29 cellular contexts compared by ENCODE assay signal in the genomic region with DNA sequence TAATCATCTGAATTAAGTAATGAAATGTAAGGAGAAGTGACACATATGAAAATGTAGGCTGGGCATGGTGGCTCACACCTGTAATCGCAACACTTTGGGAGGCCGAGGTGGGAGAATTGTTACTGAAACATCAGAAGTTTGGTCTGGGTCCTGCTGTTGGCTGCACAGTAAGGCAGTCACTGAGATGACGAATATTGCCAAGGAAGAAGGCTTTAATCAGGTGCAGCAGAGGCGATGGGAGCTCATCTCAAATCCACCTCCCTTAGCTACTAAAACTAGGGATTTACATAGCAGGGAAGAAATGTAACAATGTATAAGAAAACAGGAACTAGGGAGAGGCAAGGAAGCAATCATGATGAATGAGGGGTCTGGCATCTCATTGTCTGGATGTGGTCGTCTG.
"Had no signal": no experiment of that assay in that cellular context is flagged by ENCODE, and none has a peak within 500 bp of the region (broad histone marks: within the 10 kb centered on the region; RNA-seq: fewer than 3 reads in every experiment).

No MANE protein-coding gene starts in this region.

- H3K27ac Mint-ChIP-seq: stimulated activated effector memory CD8-positive, alpha-beta T cell treated with anti-CD3 and anti-CD28 coated beads, Interleukin-12 subunit alpha, Interleukin-12 subunit beta, amount 100 ng/mL, for 72 hours; stimulated activated memory B cell treated with anti-CD40 and anti-IgM and Interleukin-4, amounts not matched to agents 10 μg/mL and 1 μg/mL and 100 μg/mL, for 72 hours; stimulated activated naive B cell treated with anti-CD40 and anti-IgM and Interleukin-4, amounts not matched to agents 10 μg/mL and 1 μg/mL and 100 μg/mL, for 72 hours; stimulated activated naive CD8-positive, alpha-beta T cell treated with anti-CD3 and anti-CD28 coated beads, Interleukin-15, amount 100 ng/mL, for 72 hours; stimulated activated naive CD8-positive, alpha-beta T cell treated with anti-CD3 and anti-CD28 coated beads, Interleukin-15, Interleukin-2, amounts not matched to agents 100 ng/mL and 50 ng/mL, for 24 hours; type B pancreatic cell had no signal

- H3K4me3 Mint-ChIP-seq: stimulated activated effector memory CD8-positive, alpha-beta T cell treated with anti-CD3 and anti-CD28 coated beads, Interleukin-12 subunit alpha, Interleukin-12 subunit beta, amount 100 ng/mL, for 72 hours; stimulated activated memory B cell treated with anti-CD40 and anti-IgM and Interleukin-4, amounts not matched to agents 10 μg/mL and 1 μg/mL and 100 μg/mL, for 72 hours; stimulated activated naive B cell treated with anti-CD40 and anti-IgM and Interleukin-4, amounts not matched to agents 10 μg/mL and 1 μg/mL and 100 μg/mL, for 72 hours; stimulated activated naive CD8-positive, alpha-beta T cell treated with anti-CD3 and anti-CD28 coated beads, Interleukin-15, amount 100 ng/mL, for 72 hours; stimulated activated naive CD8-positive, alpha-beta T cell treated with anti-CD3 and anti-CD28 coated beads, Interleukin-15, Interleukin-2, amounts not matched to agents 100 ng/mL and 50 ng/mL, for 24 hours; type B pancreatic cell had no signal

- DNase-seq: stimulated activated CD4-positive, alpha-beta T cell treated with anti-CD3 and anti-CD28 coated beads, Interleukin-2, amount 100 ng/mL, for 48 hours; stimulated activated CD4-positive, alpha-beta T cell treated with anti-CD3 and anti-CD28 coated beads, Interleukin-4, amount 100 ng/mL, for 1 hour; stimulated activated CD4-positive, alpha-beta T cell treated with anti-CD3 and anti-CD28 coated beads, Interleukin-4, amount 100 ng/mL, for 24 hours; stimulated activated CD4-positive, alpha-beta T cell treated with anti-CD3 and anti-CD28 coated beads, Interleukin-4, amount 100 ng/mL, for 4 hours; stimulated activated CD8-positive, alpha-beta memory T cell treated with anti-CD3 and anti-CD28 coated beads, Interleukin-4, amount 100 ng/mL, for 48 hours; stimulated activated naive B cell treated with anti-CD40 and anti-IgM and Interleukin-4, amounts not matched to agents 10 μg/mL and 1 μg/mL and 100 μg/mL, for 72 hours; stimulated activated naive CD4-positive, alpha-beta T cell; stimulated activated naive CD4-positive, alpha-beta T cell treated with Interleukin-2 at 50 U/mL for 16 hours; stimulated activated naive CD8-positive, alpha-beta T cell treated with anti-CD3 and anti-CD28 coated beads, Interleukin-15, amount 100 ng/mL, for 72 hours; stimulated activated naive CD8-positive, alpha-beta T cell treated with anti-CD3 and anti-CD28 coated beads, Interleukin-15, Interleukin-2, amounts not matched to agents 100 U/mL and 50 U/mL, for 24 hours; stomach; substantia nigra; testis; thyroid gland; tibial artery; transverse colon; trophoblast cell; upper lobe of left lung; upper lobe of right lung; uterus had no signal

- H3K4me3 ChIP-seq: stomach, suprapubic skin, testis, thoracic aorta, thyroid gland, tibial artery, tibial nerve, transverse colon, upper lobe of left lung, upper lobe of right lung, uterus, vagina had no signal

- H3K27me3 ChIP-seq: stomach, suprapubic skin, testis, thyroid gland, tibial artery, tibial nerve, transverse colon, upper lobe of left lung, upper lobe of right lung, uterus, vagina had no signal

- H3K9me3 ChIP-seq: stomach, suprapubic skin, testis, thoracic aorta, thyroid gland, tibial artery, tibial nerve, transverse colon, upper lobe of left lung, upper lobe of right lung, uterus, vagina had no signal

- H3K27me3 Mint-ChIP-seq: stimulated activated naive B cell treated with anti-CD40 and anti-IgM and Interleukin-4, amounts not matched to agents 10 μg/mL and 1 μg/mL and 100 μg/mL, for 72 hours; stimulated activated naive CD8-positive, alpha-beta T cell treated with anti-CD3 and anti-CD28 coated beads, Interleukin-15, amount 100 ng/mL, for 72 hours; stimulated activated naive CD8-positive, alpha-beta T cell treated with anti-CD3 and anti-CD28 coated beads, Interleukin-15, Interleukin-2, amounts not matched to agents 100 ng/mL and 50 ng/mL, for 24 hours had no signal

- H3K36me3 ChIP-seq: stomach, suprapubic skin, thoracic aorta, thyroid gland, tibial artery, tibial nerve, transverse colon, upper lobe of left lung, upper lobe of right lung, uterus, vagina had no signal

- H3K27ac ChIP-seq: stomach, suprapubic skin, testis, thoracic aorta, thyroid gland, tibial artery, tibial nerve, transverse colon, upper lobe of left lung, upper lobe of right lung, uterus, vagina had no signal

- H3K9me3 Mint-ChIP-seq: type B pancreatic cell had no signal

- ATAC-seq: stimulated activated effector memory CD8-positive, alpha-beta T cell treated with anti-CD3 and anti-CD28 coated beads, Interleukin-12 subunit alpha, Interleukin-12 subunit beta, amount 100 ng/mL, for 72 hours; stimulated activated memory B cell treated with anti-CD40 and anti-IgM and Interleukin-4, amounts not matched to agents 10 μg/mL and 1 μg/mL and 100 μg/mL, for 72 hours; stimulated activated naive B cell treated with anti-CD40 and anti-IgM and Interleukin-4, amounts not matched to agents 10 μg/mL and 1 μg/mL and 100 μg/mL, for 72 hours; stimulated activated naive CD8-positive, alpha-beta T cell treated with anti-CD3 and anti-CD28 coated beads, Interleukin-15, amount 100 ng/mL, for 72 hours; stimulated activated naive CD8-positive, alpha-beta T cell treated with anti-CD3 and anti-CD28 coated beads, Interleukin-15, Interleukin-2, amounts not matched to agents 100 U/mL and 50 U/mL, for 24 hours; upper lobe of right lung had no signal

- H3K4me1 Mint-ChIP-seq: stimulated activated effector memory CD8-positive, alpha-beta T cell treated with anti-CD3 and anti-CD28 coated beads, Interleukin-12 subunit alpha, Interleukin-12 subunit beta, amount 100 ng/mL, for 72 hours; stimulated activated memory B cell treated with anti-CD40 and anti-IgM and Interleukin-4, amounts not matched to agents 10 μg/mL and 1 μg/mL and 100 μg/mL, for 72 hours; stimulated activated naive B cell treated with anti-CD40 and anti-IgM and Interleukin-4, amounts not matched to agents 10 μg/mL and 1 μg/mL and 100 μg/mL, for 72 hours; stimulated activated naive CD8-positive, alpha-beta T cell treated with anti-CD3 and anti-CD28 coated beads, Interleukin-15, amount 100 ng/mL, for 72 hours had no signal

- FAIRE-seq: urothelium cell line had no signal

- H3K4me1 ChIP-seq: stomach, suprapubic skin, testis, thyroid gland, tibial artery, tibial nerve, transverse colon, upper lobe of left lung, upper lobe of right lung, uterus, vagina had no signal

- H3K36me3 Mint-ChIP-seq: stimulated activated effector memory CD8-positive, alpha-beta T cell treated with anti-CD3 and anti-CD28 coated beads, Interleukin-12 subunit alpha, Interleukin-12 subunit beta, amount 100 ng/mL, for 72 hours; stimulated activated memory B cell treated with anti-CD40 and anti-IgM and Interleukin-4, amounts not matched to agents 10 μg/mL and 1 μg/mL and 100 μg/mL, for 72 hours; type B pancreatic cell had no signal
